Comparison of ENCODE assay signal across 8 cellular contexts in genomic region chr3:187935623-187936156, GRCh38.
DNase-seq lines count a peak whose midpoint lies in the region; ATAC-seq and TF ChIP-seq lines count a peak whose summit lies in the region.

No MANE protein-coding gene starts in this region.

- H3K4me1 Mint-ChIP-seq in activated T-helper 17 cell treated with anti-CD3 and anti-CD28 coated beads, Interleukin-2, amount 50 U/mL, for 72 hours: peaks cover 23% of the 10 kb centered on the region

- ATAC-seq in GM21390 (IDR thresholded peaks at IDR 0.05; ENCODE audit: unreplicated experiment) (peak; percentile 98), HG03565 (IDR thresholded peaks at IDR 0.05; ENCODE audit: unreplicated experiment) (peak; percentile 94)
- ATAC-seq in activated T-helper 17 cell treated with anti-CD3 and anti-CD28 coated beads, Interleukin-2, amount 50 U/mL, for 72 hours (replicated peaks): peak; percentile 97

- H3K4me3 ChIP-seq in GM12864 (ENCODE audit: low read depth, low read length): no peak overlapping the region

- no peaks in the 10 kb centered on the region for H3K9me3 Mint-ChIP-seq in activated T-helper 17 cell treated with anti-CD3 and anti-CD28 coated beads, Interleukin-2, amount 50 U/mL, for 72 hours

- DNase-seq in GM12864 (ENCODE audit: low read depth): peak; percentile 52
- DNase-seq in stimulated activated CD8-positive, alpha-beta memory T cell treated with anti-CD3 and anti-CD28 coated beads, Interleukin-7, amount 100 ng/mL, for 48 hours (ENCODE audit: extremely low read depth in 1 of 2, low read depth in 1 of 2): peak; percentile 45 to 53
- no peak for DNase-seq in GDM1 (lab: John Stamatoyannopoulos, UW)
- no peak for DNase-seq in NCI-H2107 treated with DMSO at 0.1 percent for 48 hours (lab: John Stamatoyannopoulos, UW; ENCODE audit: unreplicated experiment)
- DNase-seq in substantia nigra (lab: John Stamatoyannopoulos, UW): no peak

- peak overlapping the region; percentile 84 for H3K27ac Mint-ChIP-seq in activated T-helper 17 cell treated with anti-CD3 and anti-CD28 coated beads, Interleukin-2, amount 50 U/mL, for 72 hours

- H3K27ac ChIP-seq in substantia nigra (ENCODE audit: low read depth, low read length, poor library complexity, severe bottlenecking): no peak overlapping the region

- no peaks in the 10 kb centered on the region for H3K36me3 Mint-ChIP-seq in activated T-helper 17 cell treated with anti-CD3 and anti-CD28 coated beads, Interleukin-2, amount 50 U/mL, for 72 hours (ENCODE audit: low read depth)

- peak overlapping the region; percentile 80 for H3K4me3 Mint-ChIP-seq in activated T-helper 17 cell treated with anti-CD3 and anti-CD28 coated beads, Interleukin-2, amount 50 U/mL, for 72 hours

- no peak for TF ChIP-seq CTCF in GM12864 (IDR thresholded peaks at IDR 0.05; ENCODE audit: low read depth, low read length, missing control alignments)

- H3K27me3 Mint-ChIP-seq in activated T-helper 17 cell treated with anti-CD3 and anti-CD28 coated beads, Interleukin-2, amount 50 U/mL, for 72 hours: no peaks in the 10 kb centered on the region

Comparison
In these comparisons a context has a peak if more than half of its experiments do, and no peak if none do; other contexts are left out.
1. DNase-seq: peak in GM12864 (single experiment) and stimulated activated CD8-positive, alpha-beta memory T cell treated with anti-CD3 and anti-CD28 coated beads, Interleukin-7, amount 100 ng/mL, for 48 hours (2 of 2); none in GDM1 (single experiment), NCI-H2107 treated with DMSO at 0.1 percent for 48 hours (single experiment) and substantia nigra (0 of 49).
2. Peak in every context shown above with its lines, with median percentiles within 50 percentile points of each other: ATAC-seq.